Comparison of ENCODE assay signal across 8 cellular contexts in the genomic region with DNA sequence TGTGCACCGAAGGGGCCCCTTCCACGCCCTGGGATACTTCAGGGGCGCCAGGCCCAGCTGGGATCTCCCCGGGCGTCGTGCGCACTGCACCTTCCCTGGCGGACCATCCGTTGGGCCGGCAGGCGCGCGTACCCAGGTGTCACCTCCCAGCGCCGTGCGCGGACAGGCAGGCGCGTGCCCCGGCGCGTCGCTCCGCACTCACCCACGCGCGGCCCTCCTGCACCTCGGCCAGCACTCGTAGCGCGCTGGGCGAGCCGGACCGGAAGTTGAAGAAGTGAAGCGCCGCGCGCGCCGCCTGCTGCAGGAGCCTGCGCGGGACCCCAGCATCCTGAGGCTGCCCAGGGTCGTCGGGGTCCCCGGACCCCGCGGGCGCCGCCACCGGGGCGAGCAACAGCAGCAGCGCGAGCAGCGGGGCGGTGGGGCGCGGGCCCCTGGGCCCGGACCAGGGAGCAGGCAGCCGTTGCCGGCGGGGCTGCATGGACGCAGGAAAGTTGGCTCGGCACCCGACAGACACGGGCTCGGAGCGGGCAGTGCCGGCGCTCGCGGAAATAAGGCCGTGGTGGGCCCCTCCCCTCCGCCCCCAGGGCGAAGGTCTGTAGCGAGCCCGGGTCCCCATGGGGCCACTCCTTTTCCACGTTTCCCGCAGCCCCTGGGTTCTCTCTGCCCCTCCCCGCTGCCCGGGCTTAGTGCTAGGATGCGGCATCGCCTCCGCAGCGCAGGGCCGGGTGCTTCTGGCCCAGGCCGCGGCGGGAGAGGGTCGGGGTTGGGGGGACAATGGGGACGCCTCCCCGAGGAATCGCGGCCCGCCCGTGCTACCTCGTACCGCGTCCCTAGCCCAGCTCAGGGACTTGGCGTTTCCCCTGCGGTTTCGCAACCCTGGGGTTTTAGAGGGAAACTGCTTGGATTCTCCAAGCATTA. TPM values are rescaled to one million over a fixed set of nuclear protein-coding genes. Genes with fewer than 3 reads are reported as not detected.
DNase-seq lines count a peak whose midpoint lies in the region; ATAC-seq and TF ChIP-seq lines count a peak whose summit lies in the region.

A gene with protein sequence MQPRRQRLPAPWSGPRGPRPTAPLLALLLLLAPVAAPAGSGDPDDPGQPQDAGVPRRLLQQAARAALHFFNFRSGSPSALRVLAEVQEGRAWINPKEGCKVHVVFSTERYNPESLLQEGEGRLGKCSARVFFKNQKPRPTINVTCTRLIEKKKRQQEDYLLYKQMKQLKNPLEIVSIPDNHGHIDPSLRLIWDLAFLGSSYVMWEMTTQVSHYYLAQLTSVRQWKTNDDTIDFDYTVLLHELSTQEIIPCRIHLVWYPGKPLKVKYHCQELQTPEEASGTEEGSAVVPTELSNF (minus strand): TSS at position 520 of the 918 bp plus-strand sequence. CDS start 42 bp downstream, at position 478.

- H3K4me1 ChIP-seq in ascending aorta = peaks cover 4 to 8% of the 10 kb centered on the region in 2 donors

- H3K27me3 ChIP-seq in ascending aorta = no peaks in the 10 kb centered on the region

- peak within 1 kb of the TSS; percentile 62 to 79 for H3K4me3 ChIP-seq in ascending aorta

- H3K9me3 ChIP-seq in ascending aorta = peaks cover 0 to 4% of the 10 kb centered on the region in 2 donors

- intact Hi-C loops in ascending aorta (cut with DNase I) = loop anchor here (5.0 kb wide), 1 partner anchor 35 kb away; no protein-coding TSS in a partner anchor

- ATAC-seq in HG02840 (IDR thresholded peaks at IDR 0.05; ENCODE audit: low FRiP score, unreplicated experiment) = peak; percentile 69

- TF ChIP-seq CTCF in ascending aorta (IDR thresholded peaks at IDR 0.05) = no peak

- no peaks in the 10 kb centered on the region for H3K36me3 ChIP-seq in ascending aorta

- H3K27ac ChIP-seq in ascending aorta = peak within 1 kb of the TSS; percentile 71

- DNase-seq in NCI-H2029 (lab: John Stamatoyannopoulos, UW) = peak; percentile 10
- no peak for DNase-seq in NCI-H2029 treated with DMSO at 0.1 percent for 48 hours (lab: John Stamatoyannopoulos, UW)
- DNase-seq in NCI-H774 (lab: John Stamatoyannopoulos, UW) = peak; percentile 6
- peak in 1 of 2 donors; percentile 80 for DNase-seq in ascending aorta (ENCODE audit: low spot score in 2 of 2)
- peak; percentile 58 for DNase-seq in hepatic stellate cell (ENCODE audit: low spot score)
- DNase-seq in renal cortical epithelial cell (ENCODE audit: low read depth) = peak; percentile 54
- DNase-seq in SIG-M5 treated with dmso at 0.1 percent for 504 hours (lab: John Stamatoyannopoulos, UW; ENCODE audit: unreplicated experiment) = no peak

RNA-seq across cellular contexts. Expression of the gene that starts here (rescaled TPM):
- 520 TPM for total RNA-seq in ascending aorta
- total RNA-seq in renal cortical epithelial cell = 7.8 and 27.5 TPM in 2 replicates

Comparison
In these comparisons a context has a peak if more than half of its experiments do, and no peak if none do; other contexts are left out.
1. RNA of the gene that starts here (total RNA-seq): 520 TPM in ascending aorta (single experiment); 7.8 to 27.5 TPM in renal cortical epithelial cell; every median in the first group is over 10 times any median in the second.
2. DNase-seq: peak in NCI-H2029 (single experiment), NCI-H774 (single experiment), hepatic stellate cell (single experiment) and renal cortical epithelial cell (single experiment); none in NCI-H2029 treated with DMSO at 0.1 percent for 48 hours (single experiment) and SIG-M5 treated with dmso at 0.1 percent for 504 hours (single experiment).